In the genomic region with DNA sequence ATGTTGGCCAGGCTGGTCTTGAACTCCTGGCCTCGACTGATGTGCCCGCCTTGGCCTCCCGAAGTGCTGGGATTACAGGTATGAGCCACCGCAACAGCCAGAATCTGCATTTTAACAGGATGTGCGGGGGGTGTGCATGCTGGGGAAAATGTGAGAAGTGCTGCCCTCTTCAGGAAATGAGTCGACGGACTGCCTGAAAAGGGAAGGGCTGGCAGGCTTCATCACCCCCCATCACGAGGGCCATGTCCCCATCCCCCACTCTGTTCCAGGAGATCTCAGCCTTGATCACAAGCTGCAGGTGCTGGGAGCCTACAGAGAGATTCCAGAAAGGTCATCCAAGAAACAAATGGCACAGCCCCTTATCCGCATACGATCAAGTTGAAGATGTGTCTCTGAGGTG, we compare ENCODE assay signal across 8 cellular contexts.
DNase-seq lines count a peak whose midpoint lies in the region; ATAC-seq and TF ChIP-seq lines count a peak whose summit lies in the region.
"Had no signal": no experiment of that assay in that cellular context is flagged by ENCODE, and none has a peak within 500 bp of the region (broad histone marks: within the 10 kb centered on the region; RNA-seq: fewer than 3 reads in every experiment).

No MANE protein-coding gene starts in this region.

- no peak overlapping the region for H3K4me3 ChIP-seq in LNCaP clone FGC (ENCODE audit: low read depth, low read length)

- intact Hi-C loops in activated CD4-positive, alpha-beta T cell treated with anti-CD3 and anti-CD28 coated beads, Interleukin-2, amount 10 ng/mL, durations not matched to agents 24 days and 14 days (cut with micrococcal nuclease), result no loop called here

- H3K9me3 Mint-ChIP-seq in activated CD4-positive, alpha-beta T cell treated with anti-CD3 and anti-CD28 coated beads, Interleukin-2, amount 10 ng/mL, durations not matched to agents 24 days and 14 days, result no peaks in the 10 kb centered on the region
- H3K9me3 Mint-ChIP-seq in nephron, result no peaks in the 10 kb centered on the region

- H3K27me3 Mint-ChIP-seq in activated CD4-positive, alpha-beta T cell treated with anti-CD3 and anti-CD28 coated beads, Interleukin-2, amount 10 ng/mL, durations not matched to agents 24 days and 14 days, result peaks cover 17% of the 10 kb centered on the region
- H3K27me3 Mint-ChIP-seq in nephron (ENCODE audit: low read depth), result peaks cover 76% of the 10 kb centered on the region

- H3K27ac Mint-ChIP-seq in activated CD4-positive, alpha-beta T cell treated with anti-CD3 and anti-CD28 coated beads, Interleukin-2, amount 10 ng/mL, durations not matched to agents 24 days and 14 days, result no peak overlapping the region
- H3K27ac Mint-ChIP-seq in nephron, result no peak overlapping the region

- peak; percentile 30 for DNase-seq in Daoy (ENCODE audit: low read depth)
- DNase-seq in LNCaP clone FGC (ENCODE audit: low read depth), result no peak
- peak; percentile 71 for DNase-seq in activated CD4-positive, alpha-beta T cell treated with anti-CD3 and anti-CD28 coated beads, Interleukin-2, amount 10 ng/mL, durations not matched to agents 24 days and 14 days
- DNase-seq in OCI-M2 (lab: John Stamatoyannopoulos, UW; ENCODE audit: unreplicated experiment), result no peak
- DNase-seq: aorta had no signal

- no peaks in the 10 kb centered on the region for H3K36me3 Mint-ChIP-seq in activated CD4-positive, alpha-beta T cell treated with anti-CD3 and anti-CD28 coated beads, Interleukin-2, amount 10 ng/mL, durations not matched to agents 24 days and 14 days (ENCODE audit: low read depth)
- no peaks in the 10 kb centered on the region for H3K36me3 Mint-ChIP-seq in nephron (ENCODE audit: low read depth)

- TF ChIP-seq CTCF in LNCaP clone FGC (IDR thresholded peaks at IDR 0.05; ENCODE audit: control insufficient read depth, extremely low read depth, insufficient read depth), result peak; percentile 32; the same call in 1 of the 2 replicates
- TF ChIP-seq CTCF in nephron (IDR thresholded peaks at IDR 0.05; ENCODE audit: unreplicated experiment in 3 of 3), result peak in 2 of 3 experiments; percentile 10 to 17

- ATAC-seq in HG02623 (IDR thresholded peaks at IDR 0.05; ENCODE audit: unreplicated experiment) (no peak), HG03571 (IDR thresholded peaks at IDR 0.05; ENCODE audit: unreplicated experiment) (no peak)

- no peak overlapping the region for H3K4me3 Mint-ChIP-seq in activated CD4-positive, alpha-beta T cell treated with anti-CD3 and anti-CD28 coated beads, Interleukin-2, amount 10 ng/mL, durations not matched to agents 24 days and 14 days
- H3K4me3 Mint-ChIP-seq in nephron, result no peak overlapping the region

- peaks cover 11% of the 10 kb centered on the region for H3K4me1 Mint-ChIP-seq in activated CD4-positive, alpha-beta T cell treated with anti-CD3 and anti-CD28 coated beads, Interleukin-2, amount 10 ng/mL, durations not matched to agents 24 days and 14 days
- peaks cover 25% of the 10 kb centered on the region for H3K4me1 Mint-ChIP-seq in nephron

Comparison
In these comparisons a context has a peak if more than half of its experiments do, and no peak if none do; other contexts are left out.
1. DNase-seq: peak in Daoy (single experiment) and activated CD4-positive, alpha-beta T cell treated with anti-CD3 and anti-CD28 coated beads, Interleukin-2, amount 10 ng/mL, durations not matched to agents 24 days and 14 days (single experiment); none in LNCaP clone FGC (single experiment) and OCI-M2 (single experiment).